Comparison of ENCODE assay signal across 19 cellular contexts in genomic region chr2:136319651-136320050, GRCh38.
DNase-seq lines count a peak whose midpoint lies in the region; ATAC-seq, FAIRE-seq and TF ChIP-seq lines count a peak whose summit lies in the region.
"Had no signal": no experiment of that assay in that cellular context is flagged by ENCODE, and none has a peak within 500 bp of the region (broad histone marks: within the 10 kb centered on the region; RNA-seq: fewer than 3 reads in every experiment).

No MANE protein-coding gene starts in this region.

- no peak overlapping the region for H4K5ac ChIP-seq in H1 (ENCODE audit: insufficient read length, low read depth, low read length)

- 0 out of 2 replicates have a peak overlapping the region, but pooled peaks have one; percentile 17 for H2BK12ac ChIP-seq in H1 (ENCODE audit: low read depth, low read length)

- no peak overlapping the region for H3K27ac ChIP-seq in H1 (ENCODE audit: low read depth, low read length)
- H3K27ac ChIP-seq: body of pancreas, KMS-11, ovary, Peyer's patch, right lobe of liver, testis had no signal

- H3K9me3 ChIP-seq in H1 (ENCODE audit: insufficient read depth in 2 of 2, low read depth in 1 of 2, low read length in 1 of 2): no peaks in the 10 kb centered on the region
- H3K9me3 ChIP-seq: body of pancreas, ovary, Peyer's patch, right lobe of liver, testis had no signal

- H3K4me3 ChIP-seq in H1 (ENCODE audit: extremely low read depth in 1 of 4, insufficient read depth in 2 of 4, low read depth in 3 of 4, low read length in 4 of 4): no peak overlapping the region
- H3K4me3 ChIP-seq: body of pancreas, ovary, Peyer's patch, right lobe of liver, testis had no signal

- TF ChIP-seq EP300 in H1 (IDR thresholded peaks at IDR 0.05; ENCODE audit: borderline replicate concordance in 1 of 2, low read depth in 2 of 2, low read length in 2 of 2): no peak

- H2BK20ac ChIP-seq in H1 (ENCODE audit: low read length): no peak overlapping the region

- peaks cover 1 to 12% (median 5%) of the 10 kb centered on the region in 4 experiments; a peak in 3 of 7 replicates for H3K4me1 ChIP-seq in H1 (replicated peaks in 1 of 4; ENCODE audit: control insufficient read depth in 3 of 4, insufficient read depth in 4 of 4, low read length in 3 of 4)
- H3K4me1 ChIP-seq: body of pancreas, Peyer's patch, right lobe of liver, testis had no signal

- no peak overlapping the region for H3K23ac ChIP-seq in H1 (ENCODE audit: insufficient read length)

- ATAC-seq in HG02759 (IDR thresholded peaks at IDR 0.05; ENCODE audit: unreplicated experiment): peak; percentile 8
- peak; percentile 41 for ATAC-seq in stimulated activated naive CD8-positive, alpha-beta T cell treated with anti-CD3 and anti-CD28 coated beads, Interleukin-15, amount 100 ng/mL, for 72 hours
- ATAC-seq: body of pancreas, right lobe of liver had no signal

- TF ChIP-seq POLR2A in H1 (IDR thresholded peaks at IDR 0.05; ENCODE audit: control extremely low read depth in 1 of 2, low read depth in 2 of 2, low read length in 2 of 2): no peak

- POLR2A ChIA-PET in H1 (lab: Charles Lee; ENCODE audit: partially characterized antibody): interaction anchor here (0.7 kb wide), 1 partner anchor 11 kb away, joined by 3 read pairs; no protein-coding TSS in a partner anchor

- H3K27ac Mint-ChIP-seq in activated naive CD4-positive, alpha-beta T cell treated with anti-CD3 and anti-CD28 coated beads, Interleukin-2, amount 50 U/mL, for 24 hours: peak overlapping the region; percentile 53
- H3K27ac Mint-ChIP-seq in stimulated activated naive CD8-positive, alpha-beta T cell treated with anti-CD3 and anti-CD28 coated beads, Interleukin-15, amount 100 ng/mL, for 72 hours: no peak overlapping the region

- H3K4me2 ChIP-seq in H1 (ENCODE audit: insufficient read depth in 1 of 2, low read depth in 2 of 2, low read length in 2 of 2): no peak overlapping the region
- H3K4me2 ChIP-seq: KMS-11 had no signal

- no peaks in the 10 kb centered on the region for H3K36me3 ChIP-seq in H1 (ENCODE audit: control insufficient read depth in 2 of 4, insufficient read depth in 4 of 4, low read length in 3 of 4)
- H3K36me3 ChIP-seq: ovary, Peyer's patch, right lobe of liver had no signal

- no peak overlapping the region; the same call in 1 of the 2 replicates for H3K18ac ChIP-seq in H1 (ENCODE audit: extremely low read depth, low read length)

- peak overlapping the region; percentile 88; the same call in 1 of the 2 replicates for H2BK15ac ChIP-seq in H1 (ENCODE audit: low read length)

- TF ChIP-seq RAD21 in H1 (IDR thresholded peaks at IDR 0.05 in 1 of 2, conservative IDR thresholded peaks at IDR 0.05 in 1 of 2; ENCODE audit: low read depth in 2 of 2, low read length in 2 of 2): no peak

- no peak overlapping the region for H4K8ac ChIP-seq in H1 (ENCODE audit: extremely low read depth, insufficient read depth, low read length)

- H2BK120ac ChIP-seq in H1 (replicated peaks; ENCODE audit: low read depth, low read length): no peak overlapping the region

- no peaks in the 10 kb centered on the region for H3K36me3 Mint-ChIP-seq in activated naive CD4-positive, alpha-beta T cell treated with anti-CD3 and anti-CD28 coated beads, Interleukin-2, amount 50 U/mL, for 24 hours

- TF ChIP-seq CTCF in H1 (IDR thresholded peaks at IDR 0.05; ENCODE audit: control extremely low read depth in 1 of 3, insufficient read depth in 1 of 3, low read depth in 1 of 3, low read length in 3 of 3): no peak

- H3K9me3 Mint-ChIP-seq in activated naive CD4-positive, alpha-beta T cell treated with anti-CD3 and anti-CD28 coated beads, Interleukin-2, amount 50 U/mL, for 24 hours: no peaks in the 10 kb centered on the region
- H3K9me3 Mint-ChIP-seq in stimulated activated naive CD8-positive, alpha-beta T cell treated with anti-CD3 and anti-CD28 coated beads, Interleukin-15, amount 100 ng/mL, for 72 hours: peaks cover 0 to 3% of the 10 kb centered on the region in 2 donors
- H3K9me3 Mint-ChIP-seq: CD8-positive, alpha-beta memory T cell had no signal

- H3K27me3 Mint-ChIP-seq in activated naive CD4-positive, alpha-beta T cell treated with anti-CD3 and anti-CD28 coated beads, Interleukin-2, amount 50 U/mL, for 24 hours: no peaks in the 10 kb centered on the region
- peaks cover 10% of the 10 kb centered on the region for H3K27me3 Mint-ChIP-seq in stimulated activated naive CD8-positive, alpha-beta T cell treated with anti-CD3 and anti-CD28 coated beads, Interleukin-15, amount 100 ng/mL, for 72 hours
- H3K27me3 Mint-ChIP-seq: CD8-positive, alpha-beta memory T cell had no signal

- H3K9ac ChIP-seq in H1 (replicated peaks in 1 of 4; ENCODE audit: extremely low read depth in 1 of 4, low read depth in 3 of 4, low read length in 3 of 4): no peak overlapping the region
- H3K9ac ChIP-seq: KMS-11 had no signal

- no peak for FAIRE-seq in H1 (lab: Jason Lieb, UNC)

- H2AK5ac ChIP-seq in H1 (ENCODE audit: low read depth, low read length): no peak overlapping the region

- no peaks in the 10 kb centered on the region for H3K79me2 ChIP-seq in H1 (ENCODE audit: control insufficient read depth in 1 of 2, insufficient read depth in 2 of 2, low read length in 2 of 2)

- no peak overlapping the region for H3K56ac ChIP-seq in H1 (replicated peaks; ENCODE audit: insufficient read length, low read depth, low read length)

- 90% methylated on average over 11 of the region's 11 CpGs; no CpG with 5 or more reads in 1 of the 2 experiments for WGBS in H1 (ENCODE audit: extremely low coverage in 1 of 2, insufficient coverage in 1 of 2, insufficient read length in 1 of 2, insufficient replicate concordance in 2 of 2, low coverage in 1 of 2, low lambda C conversion rate in 2 of 2, missing lambda C conversion rate in 1 of 2), 2 experiments

- CTCF ChIA-PET in H1 (lab: Charles Lee; ENCODE audit: partially characterized antibody): interaction anchor here (0.5 to 0.9 kb wide), 4 partner anchors 11 to 418 kb away, joined by 3 to 4 read pairs (median 4); no protein-coding TSS in a partner anchor

- H3K23me2 ChIP-seq in H1 (ENCODE audit: low read depth, low read length): no peaks in the 10 kb centered on the region

- H3K27me3 ChIP-seq in H1 (replicated peaks in 1 of 4; ENCODE audit: control insufficient read depth in 3 of 4, extremely low read depth in 1 of 4, insufficient read depth in 3 of 4, low read length in 3 of 4): no peaks in the 10 kb centered on the region
- H3K27me3 ChIP-seq: body of pancreas, ovary, Peyer's patch, right lobe of liver, testis had no signal

- H3K4me1 Mint-ChIP-seq in activated naive CD4-positive, alpha-beta T cell treated with anti-CD3 and anti-CD28 coated beads, Interleukin-2, amount 50 U/mL, for 24 hours: peaks cover 37% of the 10 kb centered on the region
- H3K4me1 Mint-ChIP-seq in stimulated activated naive CD8-positive, alpha-beta T cell treated with anti-CD3 and anti-CD28 coated beads, Interleukin-15, amount 100 ng/mL, for 72 hours: peaks cover 73% of the 10 kb centered on the region

- H4K91ac ChIP-seq in H1 (replicated peaks; ENCODE audit: insufficient read length, low read length): no peak overlapping the region

- no peaks in the 10 kb centered on the region for H3K79me1 ChIP-seq in H1 (ENCODE audit: low read depth, low read length)

- H4K20me1 ChIP-seq in H1 (replicated peaks in 1 of 2; ENCODE audit: control insufficient read depth in 1 of 2, insufficient read depth in 2 of 2, low read length in 2 of 2): no peaks in the 10 kb centered on the region

- no peak overlapping the region for H3K14ac ChIP-seq in H1 (ENCODE audit: insufficient read length)

- H3K4me3 Mint-ChIP-seq in activated naive CD4-positive, alpha-beta T cell treated with anti-CD3 and anti-CD28 coated beads, Interleukin-2, amount 50 U/mL, for 24 hours: no peak overlapping the region
- peak overlapping the region; percentile 14 to 44 for H3K4me3 Mint-ChIP-seq in stimulated activated naive CD8-positive, alpha-beta T cell treated with anti-CD3 and anti-CD28 coated beads, Interleukin-15, amount 100 ng/mL, for 72 hours
- H3K4me3 Mint-ChIP-seq: CD8-positive, alpha-beta memory T cell had no signal

- DNase-seq in activated naive CD4-positive, alpha-beta T cell treated with Interleukin-2 at 50 U/mL for 16 hours: no peak
- DNase-seq in H1 (ENCODE audit: low read depth in 1 of 2, low spot score in 2 of 2): no peak
- DNase-seq in stimulated activated naive CD8-positive, alpha-beta T cell treated with anti-CD3 and anti-CD28 coated beads, Interleukin-15, amount 100 ng/mL, for 72 hours: no peak
- no peak for DNase-seq in activated gamma-delta T cell treated with Interleukin-2 at 50 U/mL for 16 hours
- DNase-seq in NCI-H1930 (lab: John Stamatoyannopoulos, UW): no peak
- DNase-seq: body of pancreas; CD8-positive, alpha-beta memory T cell; HCEC 1CT; kidney glomerular epithelial cell; NCI-H2029; NCI-H446; ovary; Peyer's patch; right lobe of liver; T1000; testis had no signal

- H2AFZ ChIP-seq in H1 (ENCODE audit: low read length): peak overlapping the region; percentile 58; the same call in 1 of the 2 replicates

- H3K4ac ChIP-seq in H1 (replicated peaks; ENCODE audit: insufficient read length, low read depth, low read length): no peak overlapping the region

- H2BK5ac ChIP-seq in H1 (ENCODE audit: low read depth, low read length): peak overlapping the region; percentile 66; the same call in 1 of the 2 replicates

TF ChIP-seq in H1, 55 proteins besides CTCF, POLR2A, EP300 and RAD21 (continues in another document):
- TF ChIP-seq POU5F1 (IDR thresholded peaks at IDR 0.05; ENCODE audit: low read depth, low read length) (no peak), ATF3 (IDR thresholded peaks at IDR 0.05; ENCODE audit: insufficient read depth, low read depth, low read length) (no peak)
